ENCODE assay signal across 8 cellular contexts in genomic region chr2:227884511-227884947, GRCh38. TPM values are rescaled to one million over a fixed set of nuclear protein-coding genes. Genes with fewer than 3 reads are reported as not detected.
A peak's percentile ranks its signal among the peaks of the same experiment; 100 is the strongest.
DNase-seq lines count a peak whose midpoint lies in the region; ATAC-seq and TF ChIP-seq lines count a peak whose summit lies in the region.

No MANE protein-coding gene starts in this region.

- H3K27ac ChIP-seq in gastroesophageal sphincter = no peak overlapping the region

- H3K36me3 Mint-ChIP-seq in activated naive CD4-positive, alpha-beta T cell treated with anti-CD3 and anti-CD28 coated beads for 36 hours (ENCODE audit: low read depth) = no peaks in the 10 kb centered on the region

- TF ChIP-seq CTCF in gastroesophageal sphincter (IDR thresholded peaks at IDR 0.05) = peak in 2 of 4 experiments; percentile 18 to 66

- no peak for TF ChIP-seq POLR2A in gastroesophageal sphincter (IDR thresholded peaks at IDR 0.05)

- 0% methylated on average over 1 of the region's 6 CpGs; no CpG with 5 or more reads in 1 of the 2 donors for WGBS in gastroesophageal sphincter (ENCODE audit: low coverage in 1 of 2), 2 donors

- intact Hi-C loops in activated naive CD4-positive, alpha-beta T cell treated with anti-CD3 and anti-CD28 coated beads for 36 hours (cut with micrococcal nuclease) = loop anchor here (1.0 to 2.0 kb wide), 3 partner anchors 110 to 754 kb away; no protein-coding TSS in a partner anchor
- intact Hi-C loops in left ventricle myocardium superior (cut with micrococcal nuclease) = no loop called here

- H3K4me3 ChIP-seq in gastroesophageal sphincter = no peak overlapping the region

- H3K4me1 Mint-ChIP-seq in activated naive CD4-positive, alpha-beta T cell treated with anti-CD3 and anti-CD28 coated beads for 36 hours (ENCODE audit: low read depth) = peaks cover 2% of the 10 kb centered on the region

- H3K27me3 Mint-ChIP-seq in activated naive CD4-positive, alpha-beta T cell treated with anti-CD3 and anti-CD28 coated beads for 36 hours (ENCODE audit: low read depth) = no peaks in the 10 kb centered on the region

- H3K27me3 ChIP-seq in gastroesophageal sphincter = no peaks in the 10 kb centered on the region

- peak; percentile 95 for DNase-seq in ELF-1 (ENCODE audit: low read depth, low spot score)
- DNase-seq in SHP77 treated with DMSO at 0.1 percent for 48 hours (lab: John Stamatoyannopoulos, UW) = peak; percentile 31
- DNase-seq in activated naive CD4-positive, alpha-beta T cell treated with anti-CD3 and anti-CD28 coated beads for 36 hours = peak; percentile 69
- DNase-seq in left ventricle myocardium superior = peak; percentile 73
- DNase-seq in stimulated activated CD4-positive, alpha-beta T cell treated with anti-CD3 and anti-CD28 coated beads, Interleukin-2, amount 100 ng/mL, for 24 hours = peak; percentile 57 to 76

- H3K9me3 Mint-ChIP-seq in activated naive CD4-positive, alpha-beta T cell treated with anti-CD3 and anti-CD28 coated beads for 36 hours = no peaks in the 10 kb centered on the region

- ATAC-seq in GM21423 (IDR thresholded peaks at IDR 0.05; ENCODE audit: unreplicated experiment) (peak; percentile 97), HG03571 (IDR thresholded peaks at IDR 0.05; ENCODE audit: unreplicated experiment) (peak; percentile 99), left ventricle myocardium superior (peak; percentile 66), gastroesophageal sphincter (no peak)

- no peak overlapping the region for H3K27ac Mint-ChIP-seq in activated naive CD4-positive, alpha-beta T cell treated with anti-CD3 and anti-CD28 coated beads for 36 hours

- CTCF ChIA-PET in activated naive CD4-positive, alpha-beta T cell treated with anti-CD3 and anti-CD28 coated beads for 36 hours (lab: Charles Lee) = interaction anchor here (1.1 kb wide), 1 partner anchor 12 kb away, joined by 3 read pairs; no protein-coding TSS in a partner anchor

- no peak overlapping the region for H3K4me3 Mint-ChIP-seq in activated naive CD4-positive, alpha-beta T cell treated with anti-CD3 and anti-CD28 coated beads for 36 hours

- no peaks in the 10 kb centered on the region for H3K9me3 ChIP-seq in gastroesophageal sphincter

- no peaks in the 10 kb centered on the region for H3K4me1 ChIP-seq in gastroesophageal sphincter

- no peaks in the 10 kb centered on the region for H3K36me3 ChIP-seq in gastroesophageal sphincter

- TF ChIP-seq EP300 in gastroesophageal sphincter (IDR thresholded peaks at IDR 0.05) = no peak

RNA-seq across cellular contexts. Expression of gene DAW1, which starts 13.1 kb away (rescaled TPM):
- not detected for total RNA-seq in activated naive CD4-positive, alpha-beta T cell treated with anti-CD3 and anti-CD28 coated beads for 36 hours
- total RNA-seq in left ventricle myocardium superior (not detected), gastroesophageal sphincter (not detected)

Comparison
In these comparisons a context has a peak if more than half of its experiments do, and no peak if none do; other contexts are left out.
1. DNase-seq: peak in every context shown above with its lines; median percentile 95 in ELF-1; 73 in left ventricle myocardium superior; 69 in activated naive CD4-positive, alpha-beta T cell treated with anti-CD3 and anti-CD28 coated beads for 36 hours; 66 in stimulated activated CD4-positive, alpha-beta T cell treated with anti-CD3 and anti-CD28 coated beads, Interleukin-2, amount 100 ng/mL, for 24 hours; 31 in SHP77 treated with DMSO at 0.1 percent for 48 hours.